In the genomic region with DNA sequence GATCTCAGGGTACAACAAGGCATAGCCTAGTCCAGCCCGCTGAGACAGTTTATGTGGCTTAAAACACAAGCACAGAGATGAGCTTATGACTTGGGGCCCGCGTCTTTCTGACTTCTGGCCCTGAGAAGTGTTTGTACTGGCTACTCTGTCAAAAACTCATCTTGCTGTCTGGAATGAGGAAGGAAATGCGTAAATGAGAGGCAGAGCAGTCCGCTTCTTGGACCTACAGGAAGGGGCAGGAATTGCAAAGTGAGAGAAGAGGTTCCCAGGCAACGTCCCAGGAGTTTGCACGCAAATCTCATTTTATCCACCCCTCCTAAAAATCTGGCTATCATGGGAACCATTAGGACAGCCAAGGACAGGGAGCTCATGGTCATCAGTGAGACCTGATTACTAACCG, we compare ENCODE assay signal across 9 cellular contexts. TPM values are rescaled to one million over a fixed set of nuclear protein-coding genes. Genes with fewer than 3 reads are reported as not detected.
A peak's percentile ranks its signal among the peaks of the same experiment; 100 is the strongest.
DNase-seq lines count a peak whose midpoint lies in the region; TF ChIP-seq lines count a peak whose summit lies in the region.
"Had no signal": no experiment of that assay in that cellular context is flagged by ENCODE, and none has a peak within 500 bp of the region (broad histone marks: within the 10 kb centered on the region; RNA-seq: fewer than 3 reads in every experiment).

No MANE protein-coding gene starts in this region.

- H3K4me3 ChIP-seq in PC-9 (no peak overlapping the region), fibroblast of pulmonary artery (replicated peaks; ENCODE audit: low read depth, low read length) (peak overlapping the region; percentile 22), SK-N-SH (ENCODE audit: low read depth in 2 of 2, low read length in 1 of 2) (no peak overlapping the region)
- H3K4me3 ChIP-seq: SK-N-MC had no signal

- no peak overlapping the region for H3K9ac ChIP-seq in SK-N-SH

- no peak for TF ChIP-seq EP300 in SK-N-SH (IDR thresholded peaks at IDR 0.05; ENCODE audit: borderline replicate concordance in 1 of 2, low read depth in 1 of 2, low read length in 1 of 2)

- H3K9me2 ChIP-seq in PC-9 (ENCODE audit: insufficient read depth) (no peaks in the 10 kb centered on the region), SK-N-SH (no peaks in the 10 kb centered on the region)

- no peak for TF ChIP-seq RAD21 in SK-N-SH (IDR thresholded peaks at IDR 0.05; ENCODE audit: low read length)

- CTCF ChIA-PET in PC-9 (lab: Charles Lee) = no interaction called here
- CTCF ChIA-PET in SK-N-SH (lab: Yijun Ruan, JAX) = interaction anchor here (1.0 kb wide), 1 partner anchor 56 kb away, joined by 5 read pairs; no protein-coding TSS in a partner anchor

- WGBS in SK-N-SH (ENCODE audit: low lambda C conversion rate) = 88% methylated on average over 8 of the region's 8 CpGs

- intact Hi-C loops in PC-9 (cut with micrococcal nuclease; ENCODE audit: unreplicated experiment) = loop anchor here (10.0 kb wide), 2 partner anchors 125 to 265 kb away; partner anchors contain the start of gene TMEM254

- peaks cover 70% of the 10 kb centered on the region for H4K20me1 ChIP-seq in PC-9 (ENCODE audit: insufficient read depth)
- H4K20me1 ChIP-seq in SK-N-SH (ENCODE audit: insufficient read depth) = peaks cover 68% of the 10 kb centered on the region

- POLR2A ChIA-PET in PC-9 (lab: Charles Lee; ENCODE audit: unreplicated experiment) (interaction anchor here (0.6 to 0.7 kb wide), 4 partner anchors 28 to 306 kb away, joined by 3 to 5 read pairs (median 4); no protein-coding TSS in a partner anchor), SK-N-SH (lab: Yijun Ruan, JAX) (no interaction called here)

- no TSS peak for BruUV-seq in PC-9 (replicated peaks; lab: Mats Ljungman, UMichigan)

- H3K27ac Mint-ChIP-seq in progenitor cell of endocrine pancreas = peak overlapping the region; percentile 75

- H3K27me3 ChIP-seq in PC-9 (ENCODE audit: insufficient read depth, low read depth) (no peaks in the 10 kb centered on the region), SK-N-SH (ENCODE audit: insufficient read depth) (no peaks in the 10 kb centered on the region)

- H3K4me3 Mint-ChIP-seq in progenitor cell of endocrine pancreas (ENCODE audit: low read depth) = no peak overlapping the region

- H2AFZ ChIP-seq in PC-9 (no peak overlapping the region), SK-N-SH (ENCODE audit: low read depth) (no peak overlapping the region)

- H3K4me1 Mint-ChIP-seq in progenitor cell of endocrine pancreas (ENCODE audit: low read depth) = peaks cover 65% of the 10 kb centered on the region

- H3K27ac ChIP-seq in PC-9 (peak overlapping the region; percentile 35), SK-N-SH (ENCODE audit: low read depth in 2 of 2, low read length in 1 of 2) (no peak overlapping the region)
- H3K27ac ChIP-seq: SK-N-MC had no signal

- no peaks in the 10 kb centered on the region for H3K9me3 Mint-ChIP-seq in progenitor cell of endocrine pancreas (ENCODE audit: low read depth)

- H3K4me1 ChIP-seq in PC-9 (replicated peaks; ENCODE audit: insufficient read depth) (peaks cover 91% of the 10 kb centered on the region), SK-N-SH (ENCODE audit: control insufficient read depth in 1 of 2, insufficient read depth in 2 of 2, low read depth in 1 of 2, low read length in 1 of 2) (peaks cover 7 to 31% of the 10 kb centered on the region in 2 experiments; a peak in 2 of 4 replicates)

- H3F3A ChIP-seq in PC-9 (ENCODE audit: insufficient read depth, low read depth) (peaks cover 77% of the 10 kb centered on the region), SK-N-SH (replicated peaks; ENCODE audit: insufficient read depth) (no peaks in the 10 kb centered on the region)

- H3K79me2 ChIP-seq in PC-9 (ENCODE audit: low read depth) (peaks cover 96% of the 10 kb centered on the region), SK-N-SH (ENCODE audit: insufficient read depth) (peaks cover 82% of the 10 kb centered on the region)

- TF ChIP-seq CTCF in PC-9 (conservative IDR thresholded peaks at IDR 0.05) (no peak), fibroblast of pulmonary artery (IDR thresholded peaks at IDR 0.05; ENCODE audit: low read length, missing control alignments) (peak; percentile 33), progenitor cell of endocrine pancreas (IDR thresholded peaks at IDR 0.05; ENCODE audit: unreplicated experiment) (no peak), SK-N-SH (IDR thresholded peaks at IDR 0.05) (no peak)

- peaks cover 3% of the 10 kb centered on the region for H3K36me3 Mint-ChIP-seq in progenitor cell of endocrine pancreas (ENCODE audit: insufficient read depth)

- no peaks in the 10 kb centered on the region for H3K27me3 Mint-ChIP-seq in progenitor cell of endocrine pancreas

- peak overlapping the region; percentile 22; the same call in 1 of the 2 replicates for H3K4me2 ChIP-seq in PC-9
- no peak overlapping the region for H3K4me2 ChIP-seq in SK-N-SH

- no peaks in the 10 kb centered on the region for H3K9me3 ChIP-seq in PC-9 (ENCODE audit: insufficient read depth, low read depth)
- H3K9me3 ChIP-seq in SK-N-SH = no peaks in the 10 kb centered on the region

- H3K36me3 ChIP-seq in PC-9 (ENCODE audit: low read depth) (peaks cover 30% of the 10 kb centered on the region; the same call in 1 of the 2 replicates), SK-N-SH (replicated peaks in 1 of 2; ENCODE audit: control insufficient read depth in 1 of 2, insufficient read depth in 2 of 2, low read length in 1 of 2) (no peaks in the 10 kb centered on the region)

- DNase-seq in CD1c-positive myeloid dendritic cell (ENCODE audit: extremely low spot score) = peak; percentile 84
- DNase-seq in PC-9 = peak; percentile 53 to 63
- DNase-seq in fibroblast of pulmonary artery (ENCODE audit: low read depth) = peak; percentile 97
- DNase-seq in progenitor cell of endocrine pancreas (ENCODE audit: low spot score, unreplicated experiment) = no peak
- no peak for DNase-seq in SK-N-SH
- DNase-seq in DMS 273 treated with DMSO at 0.1 percent for 48 hours (lab: John Stamatoyannopoulos, UW) = no peak
- no peak for DNase-seq in NCI-H1092 treated with DMSO at 0.1 percent for 48 hours (lab: John Stamatoyannopoulos, UW)
- no peak for DNase-seq in stimulated activated CD4-positive, alpha-beta T cell treated with anti-CD3 and anti-CD28 coated beads, Interleukin-1b, Interleukin-23, amount 100 ng/mL, for 48 hours

TF ChIP-seq in SK-N-SH, 30 proteins besides CTCF, POLR2A, EP300 and RAD21:
- TF ChIP-seq RFX5 (IDR thresholded peaks at IDR 0.05; ENCODE audit: low read length) = no peak
- TF ChIP-seq MXI1 (IDR thresholded peaks at IDR 0.05; ENCODE audit: low read depth, low read length) = no peak
- no peak for TF ChIP-seq GABPA (IDR thresholded peaks at IDR 0.05; ENCODE audit: low read depth)
- no peak for TF ChIP-seq SMC3 (IDR thresholded peaks at IDR 0.05; ENCODE audit: low read depth, low read length)
- no peak for TF ChIP-seq TCF12 (IDR thresholded peaks at IDR 0.05)
- no peak for TF ChIP-seq RCOR1 (IDR thresholded peaks at IDR 0.05; ENCODE audit: low read length)
- no peak for TF ChIP-seq TEAD4 (IDR thresholded peaks at IDR 0.05; ENCODE audit: borderline replicate concordance, insufficient read depth)
- TF ChIP-seq, protein P1, sequence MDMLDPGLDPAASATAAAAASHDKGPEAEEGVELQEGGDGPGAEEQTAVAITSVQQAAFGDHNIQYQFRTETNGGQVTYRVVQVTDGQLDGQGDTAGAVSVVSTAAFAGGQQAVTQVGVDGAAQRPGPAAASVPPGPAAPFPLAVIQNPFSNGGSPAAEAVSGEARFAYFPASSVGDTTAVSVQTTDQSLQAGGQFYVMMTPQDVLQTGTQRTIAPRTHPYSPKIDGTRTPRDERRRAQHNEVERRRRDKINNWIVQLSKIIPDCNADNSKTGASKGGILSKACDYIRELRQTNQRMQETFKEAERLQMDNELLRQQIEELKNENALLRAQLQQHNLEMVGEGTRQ (IDR thresholded peaks at IDR 0.05; ENCODE audit: borderline replicate concordance, low read depth, low read length) = no peak
- TF ChIP-seq GATA2 (CRISPR knock-in tag; IDR thresholded peaks at IDR 0.05) = no peak
- TF ChIP-seq, protein P2, sequence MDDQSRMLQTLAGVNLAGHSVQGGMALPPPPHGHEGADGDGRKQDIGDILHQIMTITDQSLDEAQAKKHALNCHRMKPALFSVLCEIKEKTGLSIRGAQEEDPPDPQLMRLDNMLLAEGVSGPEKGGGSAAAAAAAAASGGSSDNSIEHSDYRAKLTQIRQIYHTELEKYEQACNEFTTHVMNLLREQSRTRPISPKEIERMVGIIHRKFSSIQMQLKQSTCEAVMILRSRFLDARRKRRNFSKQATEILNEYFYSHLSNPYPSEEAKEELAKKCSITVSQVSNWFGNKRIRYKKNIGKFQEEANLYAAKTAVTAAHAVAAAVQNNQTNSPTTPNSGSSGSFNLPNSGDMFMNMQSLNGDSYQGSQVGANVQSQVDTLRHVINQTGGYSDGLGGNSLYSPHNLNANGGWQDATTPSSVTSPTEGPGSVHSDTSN (IDR thresholded peaks at IDR 0.05) = no peak
- TF ChIP-seq POLR2AphosphoS5 (IDR thresholded peaks at IDR 0.05; ENCODE audit: low read depth, low read length) = no peak

RNA-seq across cellular contexts. Expression of gene ANXA11, which starts 5.5 kb away (rescaled TPM):
- total RNA-seq in PC-9 (2021) (287 and 318 TPM in 2 replicates), progenitor cell of endocrine pancreas (120 and 126 TPM in 2 replicates)
- 50.9 and 53.6 TPM in 2 replicates for polyA plus RNA-seq in SK-N-SH (2012; rRNA removed)
- 42.2 and 48.2 TPM in 2 replicates for polyA plus RNA-seq in SK-N-SH (2012; cell fraction: cytosol; rRNA removed)
- 59.9 and 66.6 TPM in 2 replicates for polyA plus RNA-seq in SK-N-SH (2012; cell fraction: nucleus; rRNA removed)

Comparison
In these comparisons a context has a peak if more than half of its experiments do, and no peak if none do; other contexts are left out.
1. DNase-seq: peak in CD1c-positive myeloid dendritic cell (single experiment), PC-9 (2 of 2) and fibroblast of pulmonary artery (single experiment); none in progenitor cell of endocrine pancreas (single experiment), SK-N-SH (single experiment), DMS 273 treated with DMSO at 0.1 percent for 48 hours (single experiment), NCI-H1092 treated with DMSO at 0.1 percent for 48 hours (single experiment) and stimulated activated CD4-positive, alpha-beta T cell treated with anti-CD3 and anti-CD28 coated beads, Interleukin-1b, Interleukin-23, amount 100 ng/mL, for 48 hours (single experiment).